In genomic region chr12:124694250-124694649, GRCh38 we compare ENCODE assay signal across 11 cellular contexts.
DNase-seq lines count a peak whose midpoint lies in the region; ATAC-seq and TF ChIP-seq lines count a peak whose summit lies in the region.
"Had no signal": no experiment of that assay in that cellular context is flagged by ENCODE, and none has a peak within 500 bp of the region (broad histone marks: within the 10 kb centered on the region; RNA-seq: fewer than 3 reads in every experiment).

No MANE protein-coding gene starts in this region.

- no peak for DNase-seq in CD4-positive, alpha-beta memory T cell
- peak; percentile 4 for DNase-seq in NK-92 (lab: John Stamatoyannopoulos, UW; ENCODE audit: unreplicated experiment)
- no peak for DNase-seq in mammary epithelial cell
- DNase-seq in suprapubic skin (ENCODE audit: low spot score in 2 of 2), result no peak
- DNase-seq in NCI-H526 treated with DMSO at 0.1 percent for 48 hours (lab: John Stamatoyannopoulos, UW), result no peak
- DNase-seq in G401 (ENCODE audit: low spot score), result no peak
- DNase-seq in SW 1271 (lab: John Stamatoyannopoulos, UW), result no peak
- DNase-seq: activated effector memory CD4-positive, alpha-beta T cell treated with Interleukin-2 at 50 U/mL for 16 hours; NCI-H1105 had no signal

- H3K9me3 Mint-ChIP-seq in CD4-positive, alpha-beta memory T cell, result peaks cover 0 to 25% (median 19%) of the 10 kb centered on the region in 8 donors

- no peak for TF ChIP-seq EP300 in suprapubic skin (IDR thresholded peaks at IDR 0.05)

- H3K27me3 Mint-ChIP-seq in CD4-positive, alpha-beta memory T cell, result no peaks in the 10 kb centered on the region

- H3K36me3 Mint-ChIP-seq in CD4-positive, alpha-beta memory T cell, result peaks cover 0 to 1% of the 10 kb centered on the region in 2 donors

- intact Hi-C loops in CD4-positive, alpha-beta memory T cell (cut with micrococcal nuclease), result no loop called here
- intact Hi-C loops in mammary epithelial cell (cut with micrococcal nuclease), result no loop called here

- H3K27ac ChIP-seq in CD4-positive, alpha-beta memory T cell (ENCODE audit: low read depth, low read length), result no peak overlapping the region
- H3K27ac ChIP-seq in mammary epithelial cell (ENCODE audit: insufficient read depth, low read depth, low read length) (no peak overlapping the region), suprapubic skin (no peak overlapping the region)
- H3K27ac ChIP-seq: parathyroid adenoma had no signal

- no peak overlapping the region for H3K9ac ChIP-seq in mammary epithelial cell (ENCODE audit: insufficient read depth, low read length)
- H3K9ac ChIP-seq: parathyroid adenoma had no signal

- no peaks in the 10 kb centered on the region for H3K27me3 ChIP-seq in CD4-positive, alpha-beta memory T cell (ENCODE audit: insufficient read depth, low read length)
- H3K27me3 ChIP-seq in mammary epithelial cell (ENCODE audit: insufficient read depth, low read length) (no peaks in the 10 kb centered on the region), suprapubic skin (no peaks in the 10 kb centered on the region)

- no peaks in the 10 kb centered on the region for H4K20me1 ChIP-seq in mammary epithelial cell (ENCODE audit: insufficient read depth, low read length)

- dilution Hi-C loops in mammary epithelial cell (cut with HindIII; ENCODE audit: low sequenced_read_pairs), result no loop called here

- in situ Hi-C loops in mammary epithelial cell (cut with MboI; ENCODE audit: low sequenced_read_pairs in 2 of 2), result no loop called here
- in situ Hi-C loops in G401 (cut with HindIII; ENCODE audit: low sequenced_read_pairs), result no loop called here

- H3K4me3 ChIP-seq in CD4-positive, alpha-beta memory T cell (ENCODE audit: low read length in 2 of 2), result no peak overlapping the region
- no peak overlapping the region for H3K4me3 ChIP-seq in mammary epithelial cell (replicated peaks in 1 of 3; ENCODE audit: insufficient read depth in 1 of 3, low read depth in 2 of 3, low read length in 3 of 3)
- H3K4me3 ChIP-seq in suprapubic skin, result no peak overlapping the region

- peak overlapping the region; percentile 72 for H3K4me2 ChIP-seq in mammary epithelial cell (ENCODE audit: insufficient read depth, low read depth, low read length)

- H3K9me3 ChIP-seq in CD4-positive, alpha-beta memory T cell (ENCODE audit: control insufficient read depth in 1 of 2, low read length in 2 of 2), result peaks cover 0 to 4% of the 10 kb centered on the region in 2 donors
- H3K9me3 ChIP-seq in mammary epithelial cell (replicated peaks; ENCODE audit: insufficient read depth, low read length) (no peaks in the 10 kb centered on the region), suprapubic skin (peaks cover 8% of the 10 kb centered on the region)

- ATAC-seq in GM19395 (IDR thresholded peaks at IDR 0.05; ENCODE audit: unreplicated experiment), result peak; percentile 73

- CTCF ChIA-PET in CD4-positive, alpha-beta memory T cell (lab: Charles Lee; ENCODE audit: partially characterized antibody), result interaction anchor here (0.7 kb wide), 1 partner anchor 212 kb away, joined by 3 read pairs; no protein-coding TSS in a partner anchor
- CTCF ChIA-PET in mammary epithelial cell (lab: Charles Lee; ENCODE audit: low non-redundant PET), result no interaction called here

- no peaks in the 10 kb centered on the region for H3K36me3 ChIP-seq in CD4-positive, alpha-beta memory T cell (ENCODE audit: insufficient read depth, low read length)
- H3K36me3 ChIP-seq in mammary epithelial cell (ENCODE audit: insufficient read depth, low read length) (no peaks in the 10 kb centered on the region), suprapubic skin (no peaks in the 10 kb centered on the region)

- no peaks in the 10 kb centered on the region for H3K79me2 ChIP-seq in mammary epithelial cell (ENCODE audit: insufficient read depth, low read length)
- H3K79me2 ChIP-seq: parathyroid adenoma had no signal

- TF ChIP-seq POLR2A in suprapubic skin (IDR thresholded peaks at IDR 0.05), result no peak

- H2AFZ ChIP-seq in mammary epithelial cell (ENCODE audit: low read depth, low read length), result no peak overlapping the region
- H2AFZ ChIP-seq: parathyroid adenoma had no signal

- H3K27ac Mint-ChIP-seq in CD4-positive, alpha-beta memory T cell, result no peak overlapping the region

- peak overlapping the region in 6 of 8 donors; percentile 15 to 67 (median 36) for H3K4me3 Mint-ChIP-seq in CD4-positive, alpha-beta memory T cell

- H3K4me1 Mint-ChIP-seq in CD4-positive, alpha-beta memory T cell, result peaks cover 4 to 7% (median 6%) of the 10 kb centered on the region in 4 donors

- no TSS peak for BruUV-seq in mammary epithelial cell (replicated peaks; lab: Mats Ljungman, UMichigan)

- POLR2A ChIA-PET in CD4-positive, alpha-beta memory T cell (lab: Charles Lee; ENCODE audit: partially characterized antibody), result interaction anchor here (0.6 kb wide), 1 partner anchor 673 kb away, joined by 5 read pairs; no protein-coding TSS in a partner anchor

- TF ChIP-seq CTCF in mammary epithelial cell (conservative IDR thresholded peaks at IDR 0.05 in 1 of 2, IDR thresholded peaks at IDR 0.05 in 1 of 2; ENCODE audit: extremely low read depth in 1 of 2, insufficient read depth in 1 of 2, low read depth in 1 of 2, low read length in 2 of 2) (no peak), suprapubic skin (IDR thresholded peaks at IDR 0.05) (no peak)

- peaks cover 7% of the 10 kb centered on the region for H3K4me1 ChIP-seq in CD4-positive, alpha-beta memory T cell (ENCODE audit: insufficient read depth, low read length)
- H3K4me1 ChIP-seq in mammary epithelial cell (ENCODE audit: insufficient read depth, low read length), result peaks cover 18% of the 10 kb centered on the region
- H3K4me1 ChIP-seq in suprapubic skin, result peaks cover 25% of the 10 kb centered on the region
- H3K4me1 ChIP-seq: parathyroid adenoma had no signal

- WGBS in mammary epithelial cell (ENCODE audit: low coverage, missing lambda C conversion rate), result 65% methylated on average over 5 of the region's 5 CpGs
- WGBS in suprapubic skin, result 63% methylated on average over 5 of the region's 5 CpGs
